ENCODE assay signal across 8 cellular contexts in genomic region chr16:30649725-30650368, GRCh38. TPM values are rescaled to one million over a fixed set of nuclear protein-coding genes. Genes with fewer than 3 reads are reported as not detected.
A peak's percentile ranks its signal among the peaks of the same experiment; 100 is the strongest.
DNase-seq lines count a peak whose midpoint lies in the region; ATAC-seq and TF ChIP-seq lines count a peak whose summit lies in the region.

No MANE protein-coding gene starts in this region.

- peak overlapping the region; percentile 55 for H3K27ac ChIP-seq in smooth muscle cell (ENCODE audit: low read depth)

- peak overlapping the region; percentile 58 for H3K9ac ChIP-seq in smooth muscle cell (ENCODE audit: low read depth)

- H3K36me3 Mint-ChIP-seq in activated B cell treated with CpG ODN at 0.5 μM for 24 hours (ENCODE audit: low read depth), result peaks cover 29% of the 10 kb centered on the region

- no peaks in the 10 kb centered on the region for H3K27me3 ChIP-seq in smooth muscle cell (ENCODE audit: low read depth)

- no peaks in the 10 kb centered on the region for H4K20me1 ChIP-seq in smooth muscle cell (ENCODE audit: low read depth)

- H2AFZ ChIP-seq in smooth muscle cell (ENCODE audit: low read depth), result peak overlapping the region; percentile 100

- H3K36me3 ChIP-seq in smooth muscle cell (ENCODE audit: low read depth), result no peaks in the 10 kb centered on the region

- peak; percentile 31 for DNase-seq in stimulated activated CD4-positive, alpha-beta T cell treated with anti-CD3 and anti-CD28 coated beads, Interleukin-15, amount 100 ng/mL, for 24 hours
- DNase-seq in stimulated activated CD4-positive, alpha-beta T cell treated with anti-CD3 and anti-CD28 coated beads, Interleukin-4, amount 100 ng/mL, for 4 hours, result no peak
- DNase-seq in activated B cell treated with CpG ODN at 0.5 μM for 24 hours, result no peak
- DNase-seq in left cardiac atrium, result peak; percentile 52
- no peak for DNase-seq in smooth muscle cell (lab: John Stamatoyannopoulos, UW; ENCODE audit: unreplicated experiment)
- DNase-seq in DMS153 treated with DMSO at 0.1 percent for 48 hours (lab: John Stamatoyannopoulos, UW; ENCODE audit: unreplicated experiment), result no peak
- DNase-seq in foreskin melanocyte, result no peak

- CTCF ChIA-PET in activated B cell treated with CpG ODN at 0.5 μM for 24 hours (lab: Charles Lee), result interaction anchor here (1.1 to 2.7 kb wide), 8 partner anchors 11 to 267 kb away, joined by 3 to 13 read pairs (median 6); partner anchors contain the start of genes SEPTIN1 and ZNF764

- peaks cover 5% of the 10 kb centered on the region for H3F3A ChIP-seq in smooth muscle cell (ENCODE audit: low read depth)

- peaks cover 24% of the 10 kb centered on the region for H3K4me1 Mint-ChIP-seq in activated B cell treated with CpG ODN at 0.5 μM for 24 hours

- intact Hi-C loops in activated B cell treated with CpG ODN at 0.5 μM for 24 hours (cut with micrococcal nuclease) (loop anchor here (1.0 to 10.0 kb wide), 15 partner anchors 8 to 585 kb away; partner anchors contain the start of genes ALDOA, CFAP119, DCTPP1 and FBRS), left cardiac atrium (cut with DNase I) (loop anchor here in 1 of 2 donors (10.0 kb wide), 1 partner anchor 555 kb away; the partner anchor contains the start of genes TBX6 and YPEL3)

- H3K27me3 Mint-ChIP-seq in activated B cell treated with CpG ODN at 0.5 μM for 24 hours, result no peaks in the 10 kb centered on the region

- H3K4me3 Mint-ChIP-seq in activated B cell treated with CpG ODN at 0.5 μM for 24 hours, result peak overlapping the region; percentile 96

- no peaks in the 10 kb centered on the region for H3K9me3 Mint-ChIP-seq in activated B cell treated with CpG ODN at 0.5 μM for 24 hours

- peak; percentile 1 for ATAC-seq in activated B cell treated with CpG ODN at 0.5 μM for 24 hours (ENCODE audit: low read depth)
- no peak for ATAC-seq in left cardiac atrium
- no peak for ATAC-seq in GM18520 (IDR thresholded peaks at IDR 0.05; ENCODE audit: unreplicated experiment)

- peak overlapping the region; percentile 95 for H3K4me3 ChIP-seq in smooth muscle cell

- H3K4me1 ChIP-seq in smooth muscle cell (ENCODE audit: low read depth), result peaks cover 5% of the 10 kb centered on the region

- POLR2A ChIA-PET in activated B cell treated with CpG ODN at 0.5 μM for 24 hours (lab: Charles Lee), result interaction anchor here (0.5 to 2.9 kb wide), 36 partner anchors 10 to 918 kb away, joined by 3 to 96 read pairs (median 6); partner anchors contain the start of genes ALDOA, ARMC5, DCTPP1 and FBRS

- TF ChIP-seq CTCF in activated B cell treated with CpG ODN at 0.5 μM for 24 hours (IDR thresholded peaks at IDR 0.05) (no peak), smooth muscle cell (IDR thresholded peaks at IDR 0.05; ENCODE audit: borderline replicate concordance, insufficient read depth, poor library complexity, severe bottlenecking) (no peak)

- 80% methylated on average over 22 of the region's 22 CpGs for WGBS in smooth muscle cell (ENCODE audit: low lambda C conversion rate)

- peaks cover 8% of the 10 kb centered on the region for H3K79me2 ChIP-seq in smooth muscle cell (ENCODE audit: low read depth)

- peak overlapping the region; percentile 95 for H3K27ac Mint-ChIP-seq in activated B cell treated with CpG ODN at 0.5 μM for 24 hours

- peak overlapping the region; percentile 98 for H3K4me2 ChIP-seq in smooth muscle cell

- H3K9me3 ChIP-seq in smooth muscle cell (replicated peaks; ENCODE audit: low read depth), result no peaks in the 10 kb centered on the region

RNA-seq across cellular contexts. Expression of gene PRR14, which starts 0.9 kb away (rescaled TPM):
- total RNA-seq in activated B cell treated with CpG ODN at 0.5 μM for 24 hours (63.5 and 77.9 TPM in 2 replicates), left cardiac atrium (10 to 100 TPM; 23.7 to 24.0 TPM), smooth muscle cell (7.4 and 22.0 TPM in 2 replicates)
- polyA plus RNA-seq in smooth muscle cell, result 16.7 and 26.1 TPM in 2 replicates

RNA-seq across cellular contexts. Expression of gene FBRS, which starts 8.4 kb away (rescaled TPM):
- total RNA-seq in activated B cell treated with CpG ODN at 0.5 μM for 24 hours (166 and 204 TPM in 2 replicates), left cardiac atrium (10 to 100 TPM; 29.5 to 37.2 TPM), smooth muscle cell (18.3 and 22.3 TPM in 2 replicates)
- polyA plus RNA-seq in smooth muscle cell, result 21.9 and 25.0 TPM in 2 replicates

RNA-seq across cellular contexts. Expression of gene ZNF689, which starts 39.7 kb away (rescaled TPM):
- total RNA-seq in activated B cell treated with CpG ODN at 0.5 μM for 24 hours (10.1 and 11.6 TPM in 2 replicates), left cardiac atrium (1 to 10 TPM; 5.2 to 6.6 TPM), smooth muscle cell (9.9 and 10.0 TPM in 2 replicates)
- 8.2 and 10.6 TPM in 2 replicates for polyA plus RNA-seq in smooth muscle cell

RNA-seq across cellular contexts. Expression of gene SRCAP, which starts 49.1 kb away (rescaled TPM):
- total RNA-seq in activated B cell treated with CpG ODN at 0.5 μM for 24 hours, result 109 and 123 TPM in 2 replicates
- 10 to 100 TPM; 42.3 to 45.9 TPM for total RNA-seq in left cardiac atrium
- 9.0 and 16.2 TPM in 2 replicates for total RNA-seq in smooth muscle cell
- polyA plus RNA-seq in smooth muscle cell, result 14.5 and 24.9 TPM in 2 replicates

Comparison
In these comparisons a context has a peak if more than half of its experiments do, and no peak if none do; other contexts are left out.
1. DNase-seq: peak in stimulated activated CD4-positive, alpha-beta T cell treated with anti-CD3 and anti-CD28 coated beads, Interleukin-15, amount 100 ng/mL, for 24 hours (single experiment) and left cardiac atrium (single experiment); none in stimulated activated CD4-positive, alpha-beta T cell treated with anti-CD3 and anti-CD28 coated beads, Interleukin-4, amount 100 ng/mL, for 4 hours (0 of 2), activated B cell treated with CpG ODN at 0.5 μM for 24 hours (single experiment), smooth muscle cell (single experiment), DMS153 treated with DMSO at 0.1 percent for 48 hours (single experiment) and foreskin melanocyte (single experiment).